ENCODE assay signal across 1 cellular context in genomic region chr9:4886698-4887097, GRCh38.
TF ChIP-seq lines count a peak whose summit lies in the region.

No MANE protein-coding gene starts in this region.

TF ChIP-seq in GM12878, 131 proteins besides CTCF, POLR2A, EP300 and RAD21 (continued from another document):
- TF ChIP-seq BCL3 (IDR thresholded peaks at IDR 0.05; ENCODE audit: borderline replicate concordance, insufficient read depth, low read depth, low read length, poor library complexity, severe bottlenecking) (no peak), USF2 (IDR thresholded peaks at IDR 0.05; ENCODE audit: borderline replicate concordance, low read depth, low read length) (no peak), E2F8 (IDR thresholded peaks at IDR 0.05; ENCODE audit: low read depth, partially characterized antibody) (no peak), SUZ12 (IDR thresholded peaks at IDR 0.05; ENCODE audit: unreplicated experiment) (no peak), PAX5 (IDR thresholded peaks at IDR 0.05; ENCODE audit: borderline replicate concordance, low read depth, low read length) (peak; percentile 87), ATF3 (IDR thresholded peaks at IDR 0.05; ENCODE audit: borderline replicate concordance, extremely low read depth, low read depth, low read length) (no peak), IKZF1 (conservative IDR thresholded peaks at IDR 0.05) (peak; percentile 52; the same call in 1 of the 2 replicates), DPF2 (IDR thresholded peaks at IDR 0.05) (0 out of 2 replicates have a peak, but pooled peaks have one; percentile 13), MLLT1 (IDR thresholded peaks at IDR 0.05) (peak; percentile 53; the same call in 1 of the 2 replicates), SKIL (IDR thresholded peaks at IDR 0.05; ENCODE audit: low read depth, poor library complexity, severe bottlenecking) (peak; percentile 55), ZNF622 (IDR thresholded peaks at IDR 0.05) (no peak), FOXM1 (IDR thresholded peaks at IDR 0.05; ENCODE audit: low read depth, low read length) (no peak), GABPA (IDR thresholded peaks at IDR 0.05; ENCODE audit: low read depth) (no peak), ZNF217 (IDR thresholded peaks at IDR 0.05) (peak; percentile 90; the same call in 1 of the 2 replicates), ZBTB11 (CRISPR knock-in tag; IDR thresholded peaks at IDR 0.05) (no peak), BHLHE40 (IDR thresholded peaks at IDR 0.05; ENCODE audit: borderline replicate concordance in 1 of 2, low read depth in 2 of 2, low read length in 1 of 2) (peak; percentile 11 to 39; a peak in 1 of 4 replicates), BMI1 (IDR thresholded peaks at IDR 0.05; ENCODE audit: borderline replicate concordance) (no peak), MYC (IDR thresholded peaks at IDR 0.05; ENCODE audit: insufficient read depth, insufficient read length, insufficient replicate concordance, low read length, severe bottlenecking) (no peak), IKZF2 (IDR thresholded peaks at IDR 0.05) (peak; percentile 32 to 62; a peak in 2 of 4 replicates), CREM (IDR thresholded peaks at IDR 0.05; ENCODE audit: low read depth) (no peak), IRF4 (IDR thresholded peaks at IDR 0.05; ENCODE audit: low read depth, low read length) (no peak), USF1 (IDR thresholded peaks at IDR 0.05; ENCODE audit: borderline replicate concordance, extremely low read length, insufficient read depth, low read depth, low read length) (no peak), RELB (IDR thresholded peaks at IDR 0.05; ENCODE audit: low read depth) (peak; percentile 59; the same call in 1 of the 2 replicates), ASH2L (IDR thresholded peaks at IDR 0.05; ENCODE audit: borderline replicate concordance, low read depth) (no peak), SMARCA5 (IDR thresholded peaks at IDR 0.05) (no peak), SMAD5 (IDR thresholded peaks at IDR 0.05; ENCODE audit: low read depth) (no peak), ZSCAN29 (IDR thresholded peaks at IDR 0.05) (no peak)
